1 cellular context compared by ENCODE assay signal in the genomic region with DNA sequence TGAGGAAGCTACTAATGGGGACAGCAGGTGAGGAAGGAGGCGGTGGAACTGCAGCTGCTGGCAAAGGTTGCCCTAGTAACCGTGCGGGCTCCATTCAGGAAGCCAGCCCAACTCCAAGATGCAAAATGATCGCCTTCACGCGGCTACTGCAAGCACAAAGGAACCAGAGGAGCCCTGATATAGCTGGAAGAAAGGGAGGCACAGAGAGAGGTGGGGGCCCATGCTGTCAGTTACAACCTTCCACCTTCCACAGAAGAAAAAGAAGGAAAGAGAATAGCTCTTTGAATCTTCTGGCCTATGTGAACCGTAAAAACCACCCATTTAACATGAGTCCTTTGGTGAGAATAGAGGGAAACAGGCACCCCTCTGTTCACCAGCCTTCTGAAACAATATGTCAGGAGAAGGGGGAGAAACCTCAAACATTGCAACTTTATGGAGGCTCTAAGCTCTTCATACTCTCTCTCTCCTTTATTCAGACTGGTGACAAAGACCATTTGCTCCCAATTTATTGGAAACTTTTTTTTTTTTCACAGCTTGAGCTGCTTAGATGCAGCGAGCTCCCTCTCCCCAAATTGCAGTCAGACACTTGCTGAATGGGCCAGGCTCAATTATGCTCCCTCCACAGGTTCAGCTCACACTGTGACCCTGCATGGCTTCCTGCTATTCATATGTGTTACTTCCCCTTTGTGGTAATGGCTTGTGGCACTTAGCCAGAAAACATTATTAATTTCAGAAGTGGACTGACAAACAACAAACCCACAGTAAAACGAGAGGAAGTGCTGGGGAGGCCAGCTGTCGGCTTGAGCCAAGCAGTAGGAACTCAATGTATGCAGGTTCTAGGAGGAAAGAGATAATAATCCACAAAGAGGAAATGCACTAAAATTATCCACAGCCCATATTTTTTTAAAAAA.
TF ChIP-seq lines count a peak whose summit lies in the region.

No MANE protein-coding gene starts in this region.

TF ChIP-seq in HepG2, 621 proteins besides CTCF, POLR2A, EP300 and RAD21 (continued from another document and continues in another):
- TF ChIP-seq, protein P1, sequence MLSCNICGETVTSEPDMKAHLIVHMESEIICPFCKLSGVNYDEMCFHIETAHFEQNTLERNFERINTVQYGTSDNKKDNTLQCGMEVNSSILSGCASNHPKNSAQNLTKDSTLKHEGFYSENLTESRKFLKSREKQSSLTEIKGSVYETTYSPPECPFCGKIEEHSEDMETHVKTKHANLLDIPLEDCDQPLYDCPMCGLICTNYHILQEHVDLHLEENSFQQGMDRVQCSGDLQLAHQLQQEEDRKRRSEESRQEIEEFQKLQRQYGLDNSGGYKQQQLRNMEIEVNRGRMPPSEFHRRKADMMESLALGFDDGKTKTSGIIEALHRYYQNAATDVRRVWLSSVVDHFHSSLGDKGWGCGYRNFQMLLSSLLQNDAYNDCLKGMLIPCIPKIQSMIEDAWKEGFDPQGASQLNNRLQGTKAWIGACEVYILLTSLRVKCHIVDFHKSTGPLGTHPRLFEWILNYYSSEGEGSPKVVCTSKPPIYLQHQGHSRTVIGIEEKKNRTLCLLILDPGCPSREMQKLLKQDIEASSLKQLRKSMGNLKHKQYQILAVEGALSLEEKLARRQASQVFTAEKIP (CRISPR knock-in tag; IDR thresholded peaks at IDR 0.05; ENCODE audit: borderline replicate concordance), result no peak
- TF ChIP-seq XBP1 (CRISPR knock-in tag; IDR thresholded peaks at IDR 0.05) (no peak), ZNF652 (CRISPR knock-in tag; IDR thresholded peaks at IDR 0.05; ENCODE audit: borderline replicate concordance, low read depth) (no peak), RXRB (CRISPR knock-in tag; IDR thresholded peaks at IDR 0.05; ENCODE audit: borderline replicate concordance) (peak; percentile 32; the same call in 1 of the 2 replicates), ZNF329 (CRISPR knock-in tag; IDR thresholded peaks at IDR 0.05; ENCODE audit: low read depth) (no peak), PITX1 (CRISPR knock-in tag; IDR thresholded peaks at IDR 0.05) (0 out of 2 replicates have a peak, but pooled peaks have one; percentile 7), WIZ (CRISPR knock-in tag; IDR thresholded peaks at IDR 0.05) (no peak), MYNN (CRISPR knock-in tag; IDR thresholded peaks at IDR 0.05; ENCODE audit: low read depth) (no peak), NCOA1 (CRISPR knock-in tag; IDR thresholded peaks at IDR 0.05) (no peak), ZMYM4 (CRISPR knock-in tag; IDR thresholded peaks at IDR 0.05) (0 out of 2 replicates have a peak, but pooled peaks have one; percentile 28), GATAD1 (CRISPR knock-in tag; IDR thresholded peaks at IDR 0.05) (peak; percentile 36; the same call in 1 of the 2 replicates), ZNF292 (CRISPR knock-in tag; IDR thresholded peaks at IDR 0.05; ENCODE audit: borderline replicate concordance, low read depth) (no peak), ZKSCAN8 (CRISPR knock-in tag; IDR thresholded peaks at IDR 0.05; ENCODE audit: borderline replicate concordance) (peak; percentile 47; the same call in 1 of the 2 replicates), ZNF589 (CRISPR knock-in tag; conservative IDR thresholded peaks at IDR 0.05) (no peak), RAD51 (IDR thresholded peaks at IDR 0.05; ENCODE audit: borderline replicate concordance) (no peak), RFX5 (IDR thresholded peaks at IDR 0.05; ENCODE audit: low read depth, low read length) (no peak), ZNF781 (CRISPR knock-in tag; IDR thresholded peaks at IDR 0.05; ENCODE audit: borderline replicate concordance, not compliant biosample characterization) (no peak), ZNF224 (CRISPR knock-in tag; IDR thresholded peaks at IDR 0.05) (no peak), FOXA3 (CRISPR knock-in tag; IDR thresholded peaks at IDR 0.05) (no peak), POLR2AphosphoS2 (IDR thresholded peaks at IDR 0.05; ENCODE audit: low read depth, low read length) (no peak), TBP (CRISPR knock-in tag; IDR thresholded peaks at IDR 0.05) (no peak), HHEX (CRISPR knock-in tag; IDR thresholded peaks at IDR 0.05) (no peak), PHF5A (CRISPR knock-in tag; IDR thresholded peaks at IDR 0.05; ENCODE audit: low read depth, unreplicated experiment) (no peak), TSC22D2 (CRISPR knock-in tag; IDR thresholded peaks at IDR 0.05; ENCODE audit: borderline replicate concordance) (no peak), DNMT1 (CRISPR knock-in tag; IDR thresholded peaks at IDR 0.05) (no peak), DPF2 (CRISPR knock-in tag; IDR thresholded peaks at IDR 0.05; ENCODE audit: borderline replicate concordance, low read depth) (no peak), BHLHE40 (IDR thresholded peaks at IDR 0.05; ENCODE audit: low read length) (no peak), NFRKB (IDR thresholded peaks at IDR 0.05) (no peak), ZNF326 (CRISPR knock-in tag; IDR thresholded peaks at IDR 0.05; ENCODE audit: borderline replicate concordance) (no peak), ZNF777 (CRISPR knock-in tag; IDR thresholded peaks at IDR 0.05) (no peak), ZNF724P (CRISPR knock-in tag; IDR thresholded peaks at IDR 0.05; ENCODE audit: borderline replicate concordance) (no peak)
- TF ChIP-seq, protein P2, sequence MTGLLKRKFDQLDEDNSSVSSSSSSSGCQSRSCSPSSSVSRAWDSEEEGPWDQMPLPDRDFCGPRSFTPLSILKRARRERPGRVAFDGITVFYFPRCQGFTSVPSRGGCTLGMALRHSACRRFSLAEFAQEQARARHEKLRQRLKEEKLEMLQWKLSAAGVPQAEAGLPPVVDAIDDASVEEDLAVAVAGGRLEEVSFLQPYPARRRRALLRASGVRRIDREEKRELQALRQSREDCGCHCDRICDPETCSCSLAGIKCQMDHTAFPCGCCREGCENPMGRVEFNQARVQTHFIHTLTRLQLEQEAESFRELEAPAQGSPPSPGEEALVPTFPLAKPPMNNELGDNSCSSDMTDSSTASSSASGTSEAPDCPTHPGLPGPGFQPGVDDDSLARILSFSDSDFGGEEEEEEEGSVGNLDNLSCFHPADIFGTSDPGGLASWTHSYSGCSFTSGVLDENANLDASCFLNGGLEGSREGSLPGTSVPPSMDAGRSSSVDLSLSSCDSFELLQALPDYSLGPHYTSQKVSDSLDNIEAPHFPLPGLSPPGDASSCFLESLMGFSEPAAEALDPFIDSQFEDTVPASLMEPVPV (CRISPR knock-in tag; IDR thresholded peaks at IDR 0.05), result no peak
- TF ChIP-seq, protein P3, sequence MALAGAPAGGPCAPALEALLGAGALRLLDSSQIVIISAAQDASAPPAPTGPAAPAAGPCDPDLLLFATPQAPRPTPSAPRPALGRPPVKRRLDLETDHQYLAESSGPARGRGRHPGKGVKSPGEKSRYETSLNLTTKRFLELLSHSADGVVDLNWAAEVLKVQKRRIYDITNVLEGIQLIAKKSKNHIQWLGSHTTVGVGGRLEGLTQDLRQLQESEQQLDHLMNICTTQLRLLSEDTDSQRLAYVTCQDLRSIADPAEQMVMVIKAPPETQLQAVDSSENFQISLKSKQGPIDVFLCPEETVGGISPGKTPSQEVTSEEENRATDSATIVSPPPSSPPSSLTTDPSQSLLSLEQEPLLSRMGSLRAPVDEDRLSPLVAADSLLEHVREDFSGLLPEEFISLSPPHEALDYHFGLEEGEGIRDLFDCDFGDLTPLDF (CRISPR knock-in tag; IDR thresholded peaks at IDR 0.05), result no peak
- TF ChIP-seq, protein P4, sequence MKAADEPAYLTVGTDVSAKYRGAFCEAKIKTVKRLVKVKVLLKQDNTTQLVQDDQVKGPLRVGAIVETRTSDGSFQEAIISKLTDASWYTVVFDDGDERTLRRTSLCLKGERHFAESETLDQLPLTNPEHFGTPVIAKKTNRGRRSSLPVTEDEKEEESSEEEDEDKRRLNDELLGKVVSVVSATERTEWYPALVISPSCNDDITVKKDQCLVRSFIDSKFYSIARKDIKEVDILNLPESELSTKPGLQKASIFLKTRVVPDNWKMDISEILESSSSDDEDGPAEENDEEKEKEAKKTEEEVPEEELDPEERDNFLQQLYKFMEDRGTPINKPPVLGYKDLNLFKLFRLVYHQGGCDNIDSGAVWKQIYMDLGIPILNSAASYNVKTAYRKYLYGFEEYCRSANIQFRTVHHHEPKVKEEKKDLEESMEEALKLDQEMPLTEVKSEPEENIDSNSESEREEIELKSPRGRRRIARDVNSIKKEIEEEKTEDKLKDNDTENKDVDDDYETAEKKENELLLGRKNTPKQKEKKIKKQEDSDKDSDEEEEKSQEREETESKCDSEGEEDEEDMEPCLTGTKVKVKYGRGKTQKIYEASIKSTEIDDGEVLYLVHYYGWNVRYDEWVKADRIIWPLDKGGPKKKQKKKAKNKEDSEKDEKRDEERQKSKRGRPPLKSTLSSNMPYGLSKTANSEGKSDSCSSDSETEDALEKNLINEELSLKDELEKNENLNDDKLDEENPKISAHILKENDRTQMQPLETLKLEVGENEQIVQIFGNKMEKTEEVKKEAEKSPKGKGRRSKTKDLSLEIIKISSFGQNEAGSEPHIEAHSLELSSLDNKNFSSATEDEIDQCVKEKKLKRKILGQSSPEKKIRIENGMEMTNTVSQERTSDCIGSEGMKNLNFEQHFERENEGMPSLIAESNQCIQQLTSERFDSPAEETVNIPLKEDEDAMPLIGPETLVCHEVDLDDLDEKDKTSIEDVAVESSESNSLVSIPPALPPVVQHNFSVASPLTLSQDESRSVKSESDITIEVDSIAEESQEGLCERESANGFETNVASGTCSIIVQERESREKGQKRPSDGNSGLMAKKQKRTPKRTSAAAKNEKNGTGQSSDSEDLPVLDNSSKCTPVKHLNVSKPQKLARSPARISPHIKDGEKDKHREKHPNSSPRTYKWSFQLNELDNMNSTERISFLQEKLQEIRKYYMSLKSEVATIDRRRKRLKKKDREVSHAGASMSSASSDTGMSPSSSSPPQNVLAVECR (CRISPR knock-in tag; IDR thresholded peaks at IDR 0.05; ENCODE audit: borderline replicate concordance), result peak; percentile 47; the same call in 1 of the 2 replicates
- TF ChIP-seq, protein P5, sequence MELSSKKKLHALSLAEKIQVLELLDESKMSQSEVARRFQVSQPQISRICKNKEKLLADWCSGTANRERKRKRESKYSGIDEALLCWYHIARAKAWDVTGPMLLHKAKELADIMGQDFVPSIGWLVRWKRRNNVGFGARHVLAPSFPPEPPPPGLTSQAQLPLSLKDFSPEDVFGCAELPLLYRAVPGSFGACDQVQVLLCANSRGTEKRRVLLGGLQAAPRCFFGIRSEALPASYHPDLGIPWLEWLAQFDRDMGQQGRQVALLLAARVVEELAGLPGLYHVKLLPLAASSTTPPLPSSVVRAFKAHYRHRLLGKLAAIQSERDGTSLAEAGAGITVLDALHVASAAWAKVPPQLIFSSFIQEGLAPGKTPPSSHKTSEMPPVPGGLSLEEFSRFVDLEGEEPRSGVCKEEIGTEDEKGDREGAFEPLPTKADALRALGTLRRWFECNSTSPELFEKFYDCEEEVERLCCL (CRISPR knock-in tag; IDR thresholded peaks at IDR 0.05; ENCODE audit: borderline replicate concordance), result no peak
- TF ChIP-seq, protein P6, sequence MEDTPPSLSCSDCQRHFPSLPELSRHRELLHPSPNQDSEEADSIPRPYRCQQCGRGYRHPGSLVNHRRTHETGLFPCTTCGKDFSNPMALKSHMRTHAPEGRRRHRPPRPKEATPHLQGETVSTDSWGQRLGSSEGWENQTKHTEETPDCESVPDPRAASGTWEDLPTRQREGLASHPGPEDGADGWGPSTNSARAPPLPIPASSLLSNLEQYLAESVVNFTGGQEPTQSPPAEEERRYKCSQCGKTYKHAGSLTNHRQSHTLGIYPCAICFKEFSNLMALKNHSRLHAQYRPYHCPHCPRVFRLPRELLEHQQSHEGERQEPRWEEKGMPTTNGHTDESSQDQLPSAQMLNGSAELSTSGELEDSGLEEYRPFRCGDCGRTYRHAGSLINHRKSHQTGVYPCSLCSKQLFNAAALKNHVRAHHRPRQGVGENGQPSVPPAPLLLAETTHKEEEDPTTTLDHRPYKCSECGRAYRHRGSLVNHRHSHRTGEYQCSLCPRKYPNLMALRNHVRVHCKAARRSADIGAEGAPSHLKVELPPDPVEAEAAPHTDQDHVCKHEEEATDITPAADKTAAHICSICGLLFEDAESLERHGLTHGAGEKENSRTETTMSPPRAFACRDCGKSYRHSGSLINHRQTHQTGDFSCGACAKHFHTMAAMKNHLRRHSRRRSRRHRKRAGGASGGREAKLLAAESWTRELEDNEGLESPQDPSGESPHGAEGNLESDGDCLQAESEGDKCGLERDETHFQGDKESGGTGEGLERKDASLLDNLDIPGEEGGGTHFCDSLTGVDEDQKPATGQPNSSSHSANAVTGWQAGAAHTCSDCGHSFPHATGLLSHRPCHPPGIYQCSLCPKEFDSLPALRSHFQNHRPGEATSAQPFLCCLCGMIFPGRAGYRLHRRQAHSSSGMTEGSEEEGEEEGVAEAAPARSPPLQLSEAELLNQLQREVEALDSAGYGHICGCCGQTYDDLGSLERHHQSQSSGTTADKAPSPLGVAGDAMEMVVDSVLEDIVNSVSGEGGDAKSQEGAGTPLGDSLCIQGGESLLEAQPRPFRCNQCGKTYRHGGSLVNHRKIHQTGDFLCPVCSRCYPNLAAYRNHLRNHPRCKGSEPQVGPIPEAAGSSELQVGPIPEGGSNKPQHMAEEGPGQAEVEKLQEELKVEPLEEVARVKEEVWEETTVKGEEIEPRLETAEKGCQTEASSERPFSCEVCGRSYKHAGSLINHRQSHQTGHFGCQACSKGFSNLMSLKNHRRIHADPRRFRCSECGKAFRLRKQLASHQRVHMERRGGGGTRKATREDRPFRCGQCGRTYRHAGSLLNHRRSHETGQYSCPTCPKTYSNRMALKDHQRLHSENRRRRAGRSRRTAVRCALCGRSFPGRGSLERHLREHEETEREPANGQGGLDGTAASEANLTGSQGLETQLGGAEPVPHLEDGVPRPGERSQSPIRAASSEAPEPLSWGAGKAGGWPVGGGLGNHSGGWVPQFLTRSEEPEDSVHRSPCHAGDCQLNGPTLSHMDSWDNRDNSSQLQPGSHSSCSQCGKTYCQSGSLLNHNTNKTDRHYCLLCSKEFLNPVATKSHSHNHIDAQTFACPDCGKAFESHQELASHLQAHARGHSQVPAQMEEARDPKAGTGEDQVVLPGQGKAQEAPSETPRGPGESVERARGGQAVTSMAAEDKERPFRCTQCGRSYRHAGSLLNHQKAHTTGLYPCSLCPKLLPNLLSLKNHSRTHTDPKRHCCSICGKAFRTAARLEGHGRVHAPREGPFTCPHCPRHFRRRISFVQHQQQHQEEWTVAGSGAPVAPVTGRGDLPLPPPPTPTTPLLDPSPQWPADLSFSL (CRISPR knock-in tag; IDR thresholded peaks at IDR 0.05), result 0 out of 2 replicates have a peak, but pooled peaks have one; percentile 27
- TF ChIP-seq, protein P7, sequence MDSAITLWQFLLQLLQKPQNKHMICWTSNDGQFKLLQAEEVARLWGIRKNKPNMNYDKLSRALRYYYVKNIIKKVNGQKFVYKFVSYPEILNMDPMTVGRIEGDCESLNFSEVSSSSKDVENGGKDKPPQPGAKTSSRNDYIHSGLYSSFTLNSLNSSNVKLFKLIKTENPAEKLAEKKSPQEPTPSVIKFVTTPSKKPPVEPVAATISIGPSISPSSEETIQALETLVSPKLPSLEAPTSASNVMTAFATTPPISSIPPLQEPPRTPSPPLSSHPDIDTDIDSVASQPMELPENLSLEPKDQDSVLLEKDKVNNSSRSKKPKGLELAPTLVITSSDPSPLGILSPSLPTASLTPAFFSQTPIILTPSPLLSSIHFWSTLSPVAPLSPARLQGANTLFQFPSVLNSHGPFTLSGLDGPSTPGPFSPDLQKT (CRISPR knock-in tag; IDR thresholded peaks at IDR 0.05; ENCODE audit: borderline replicate concordance), result no peak
- TF ChIP-seq, protein P8, sequence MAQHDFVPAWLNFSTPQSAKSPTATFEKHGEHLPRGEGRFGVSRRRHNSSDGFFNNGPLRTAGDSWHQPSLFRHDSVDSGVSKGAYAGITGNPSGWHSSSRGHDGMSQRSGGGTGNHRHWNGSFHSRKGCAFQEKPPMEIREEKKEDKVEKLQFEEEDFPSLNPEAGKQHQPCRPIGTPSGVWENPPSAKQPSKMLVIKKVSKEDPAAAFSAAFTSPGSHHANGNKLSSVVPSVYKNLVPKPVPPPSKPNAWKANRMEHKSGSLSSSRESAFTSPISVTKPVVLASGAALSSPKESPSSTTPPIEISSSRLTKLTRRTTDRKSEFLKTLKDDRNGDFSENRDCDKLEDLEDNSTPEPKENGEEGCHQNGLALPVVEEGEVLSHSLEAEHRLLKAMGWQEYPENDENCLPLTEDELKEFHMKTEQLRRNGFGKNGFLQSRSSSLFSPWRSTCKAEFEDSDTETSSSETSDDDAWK (CRISPR knock-in tag; IDR thresholded peaks at IDR 0.05), result no peak
